3 cellular contexts compared by ENCODE assay signal in the genomic region with DNA sequence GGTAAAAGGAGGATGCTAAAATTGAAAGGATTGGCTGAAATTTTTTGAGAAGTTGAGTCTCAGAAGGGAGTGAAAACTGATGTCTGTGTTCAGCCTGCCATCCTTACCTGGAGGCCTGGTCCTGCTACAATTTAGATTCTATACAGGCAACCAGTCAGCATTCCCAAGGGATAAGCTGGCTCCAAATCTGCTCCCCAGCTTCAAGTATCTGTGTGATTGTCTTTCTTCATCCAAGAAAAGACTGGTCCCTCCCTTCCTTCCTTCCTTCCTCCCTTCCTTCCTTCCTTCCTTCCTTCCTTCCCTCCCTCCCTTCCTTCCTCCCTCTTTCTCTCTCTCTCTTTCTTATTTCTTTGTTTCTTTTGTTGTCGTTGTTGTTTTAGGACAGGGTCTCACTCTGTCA.
TF ChIP-seq lines count a peak whose summit lies in the region.

No MANE protein-coding gene starts in this region.

TF ChIP-seq in HepG2, 621 proteins besides CTCF, POLR2A, EP300 and RAD21:
- no peak for TF ChIP-seq RBM22 (optimal IDR thresholded peaks at IDR 0.05; ENCODE audit: low read length)
- no peak for TF ChIP-seq ZNF674 (CRISPR knock-in tag; IDR thresholded peaks at IDR 0.05; ENCODE audit: low read depth)
- TF ChIP-seq, protein P1, sequence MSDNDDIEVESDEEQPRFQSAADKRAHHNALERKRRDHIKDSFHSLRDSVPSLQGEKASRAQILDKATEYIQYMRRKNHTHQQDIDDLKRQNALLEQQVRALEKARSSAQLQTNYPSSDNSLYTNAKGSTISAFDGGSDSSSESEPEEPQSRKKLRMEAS (IDR thresholded peaks at IDR 0.05): no peak
- peak; percentile 50 for TF ChIP-seq PCBP2 (optimal IDR thresholded peaks at IDR 0.05; ENCODE audit: low read depth, low read length, poor library complexity, severe bottlenecking)
TF ChIP-seq in HepG2: peak in this region for 1.

TF ChIP-seq in HEK293, 187 proteins besides CTCF, POLR2A, EP300 and RAD21:
- TF ChIP-seq ZNF266 (tag by site-specific recombination; IDR thresholded peaks at IDR 0.05; ENCODE audit: low read depth): no peak
- no peak for TF ChIP-seq ZNF701 (tag by site-specific recombination; IDR thresholded peaks at IDR 0.05)
- no peak for TF ChIP-seq SP3 (tag by site-specific recombination; IDR thresholded peaks at IDR 0.05)
- TF ChIP-seq ZNF366 (tag by site-specific recombination; conservative IDR thresholded peaks at IDR 0.05): 0 out of 2 replicates have a peak, but pooled peaks have one; percentile 26
TF ChIP-seq in HEK293: peak in this region for 1.

TF ChIP-seq in HEK293T, 16 proteins besides CTCF, POLR2A, EP300 and RAD21:
- TF ChIP-seq L3MBTL2 (conservative IDR thresholded peaks at IDR 0.05): no peak
- no peak for TF ChIP-seq ELF4 (IDR thresholded peaks at IDR 0.05)
- TF ChIP-seq FOXK2 (IDR thresholded peaks at IDR 0.05): no peak
- no peak for TF ChIP-seq FOXM1 (IDR thresholded peaks at IDR 0.05; ENCODE audit: borderline replicate concordance)
- TF ChIP-seq LEF1 (IDR thresholded peaks at IDR 0.05; ENCODE audit: borderline replicate concordance): no peak
- TF ChIP-seq HDGF (IDR thresholded peaks at IDR 0.05; ENCODE audit: borderline replicate concordance): no peak
- TF ChIP-seq SUZ12 (IDR thresholded peaks at IDR 0.05): no peak
- no peak for TF ChIP-seq ZNF384 (IDR thresholded peaks at IDR 0.05)
- TF ChIP-seq, protein P2, sequence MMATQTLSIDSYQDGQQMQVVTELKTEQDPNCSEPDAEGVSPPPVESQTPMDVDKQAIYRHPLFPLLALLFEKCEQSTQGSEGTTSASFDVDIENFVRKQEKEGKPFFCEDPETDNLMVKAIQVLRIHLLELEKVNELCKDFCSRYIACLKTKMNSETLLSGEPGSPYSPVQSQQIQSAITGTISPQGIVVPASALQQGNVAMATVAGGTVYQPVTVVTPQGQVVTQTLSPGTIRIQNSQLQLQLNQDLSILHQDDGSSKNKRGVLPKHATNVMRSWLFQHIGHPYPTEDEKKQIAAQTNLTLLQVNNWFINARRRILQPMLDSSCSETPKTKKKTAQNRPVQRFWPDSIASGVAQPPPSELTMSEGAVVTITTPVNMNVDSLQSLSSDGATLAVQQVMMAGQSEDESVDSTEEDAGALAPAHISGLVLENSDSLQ (IDR thresholded peaks at IDR 0.05): no peak
- TF ChIP-seq ARNT (IDR thresholded peaks at IDR 0.05): no peak
- TF ChIP-seq TARDBP (IDR thresholded peaks at IDR 0.05): no peak
- TF ChIP-seq NFRKB (IDR thresholded peaks at IDR 0.05): no peak
- TF ChIP-seq CTBP1 (IDR thresholded peaks at IDR 0.05; ENCODE audit: borderline replicate concordance): no peak
